16 cellular contexts compared by ENCODE assay signal in the genomic region with DNA sequence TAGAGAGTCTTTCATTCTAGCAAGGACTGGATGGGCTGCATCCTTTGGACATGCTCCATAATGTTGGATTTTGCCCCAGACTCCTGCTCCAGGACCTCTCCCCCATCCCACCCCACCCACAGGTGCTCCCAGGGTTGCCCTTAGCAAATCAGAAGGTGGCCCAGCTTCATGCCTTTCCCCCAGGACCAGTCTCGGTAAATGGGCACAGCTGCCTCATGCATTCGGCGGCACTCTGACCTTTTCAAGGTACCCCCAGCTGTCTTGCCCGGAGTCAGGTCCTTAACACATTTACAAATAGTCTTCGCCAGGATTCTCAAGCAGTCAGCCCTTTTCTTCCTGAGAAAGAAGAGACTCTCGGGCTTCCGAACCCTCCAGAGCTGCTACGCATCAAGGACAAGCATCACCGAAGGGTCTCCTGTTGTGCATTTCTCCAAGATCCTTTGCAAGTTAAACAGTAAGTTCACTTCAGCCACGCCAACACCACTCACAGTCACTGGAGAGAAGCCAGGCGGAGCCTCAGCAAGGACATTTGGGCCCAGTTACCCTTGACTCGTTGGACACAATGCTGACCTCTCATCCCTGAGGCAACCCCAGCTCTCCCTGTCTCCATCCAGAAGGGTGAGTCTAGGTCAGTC.
DNase-seq lines count a peak whose midpoint lies in the region; ATAC-seq, FAIRE-seq and TF ChIP-seq lines count a peak whose summit lies in the region.
"Had no signal": no experiment of that assay in that cellular context is flagged by ENCODE, and none has a peak within 500 bp of the region (broad histone marks: within the 10 kb centered on the region; RNA-seq: fewer than 3 reads in every experiment).

No MANE protein-coding gene starts in this region.

- peaks cover 34% of the 10 kb centered on the region for H3K27me3 Mint-ChIP-seq in activated CD8-positive, alpha-beta memory T cell treated with anti-CD3 and anti-CD28 coated beads, Interleukin-2, amount 10 ng/mL, durations not matched to agents 7 days and 5 days
- peaks cover 6% of the 10 kb centered on the region for H3K27me3 Mint-ChIP-seq in activated naive CD4-positive, alpha-beta T cell treated with anti-CD3 and anti-CD28 coated beads for 36 hours (ENCODE audit: low read depth)

- no peaks in the 10 kb centered on the region for H3K4me1 Mint-ChIP-seq in activated CD8-positive, alpha-beta memory T cell treated with anti-CD3 and anti-CD28 coated beads, Interleukin-2, amount 10 ng/mL, durations not matched to agents 7 days and 5 days
- no peaks in the 10 kb centered on the region for H3K4me1 Mint-ChIP-seq in activated naive CD4-positive, alpha-beta T cell treated with anti-CD3 and anti-CD28 coated beads for 36 hours (ENCODE audit: low read depth)
- H3K4me1 Mint-ChIP-seq: CD4-positive, CD25-positive, alpha-beta regulatory T cell had no signal

- H2BK20ac ChIP-seq in H1 (ENCODE audit: low read length) = no peak overlapping the region

- H3K36me3 Mint-ChIP-seq in activated CD8-positive, alpha-beta memory T cell treated with anti-CD3 and anti-CD28 coated beads, Interleukin-2, amount 10 ng/mL, durations not matched to agents 7 days and 5 days = no peaks in the 10 kb centered on the region
- H3K36me3 Mint-ChIP-seq in activated naive CD4-positive, alpha-beta T cell treated with anti-CD3 and anti-CD28 coated beads for 36 hours (ENCODE audit: low read depth) = no peaks in the 10 kb centered on the region
- H3K36me3 Mint-ChIP-seq: CD4-positive, CD25-positive, alpha-beta regulatory T cell had no signal

- H2BK5ac ChIP-seq in H1 (ENCODE audit: low read depth, low read length) = no peak overlapping the region

- H3K56ac ChIP-seq in H1 (replicated peaks; ENCODE audit: insufficient read length, low read depth, low read length) = no peak overlapping the region

- TF ChIP-seq RAD21 in H1 (IDR thresholded peaks at IDR 0.05 in 1 of 2, conservative IDR thresholded peaks at IDR 0.05 in 1 of 2; ENCODE audit: low read depth in 2 of 2, low read length in 2 of 2) = no peak

- H3K9me3 ChIP-seq in H1 (ENCODE audit: insufficient read depth in 2 of 2, low read depth in 1 of 2, low read length in 1 of 2) = peaks cover 0 to 3% of the 10 kb centered on the region in 2 experiments; a peak in 1 of 4 replicates
- no peaks in the 10 kb centered on the region for H3K9me3 ChIP-seq in sigmoid colon
- H3K9me3 ChIP-seq: HAP-1 had no signal

- DNase-seq in activated CD8-positive, alpha-beta memory T cell treated with anti-CD3 and anti-CD28 coated beads, Interleukin-2, amount 10 ng/mL, durations not matched to agents 7 days and 5 days = peak; percentile 31
- no peak for DNase-seq in activated CD8-positive, alpha-beta memory T cell treated with anti-CD3 and anti-CD28 coated beads, Interleukin-2, amount 50 U/mL, for 4 hours
- DNase-seq in H1 (ENCODE audit: low read depth in 1 of 2, low spot score in 2 of 2) (peak in 1 of 2 experiments; percentile 35), sigmoid colon (peak; percentile 30), ureter (ENCODE audit: low spot score) (peak; percentile 22), NCI-H2171 (lab: John Stamatoyannopoulos, UW) (no peak)
- no peak for DNase-seq in activated naive CD4-positive, alpha-beta T cell treated with anti-CD3 and anti-CD28 coated beads for 36 hours
- DNase-seq: ACHN; CD4-positive, CD25-positive, alpha-beta regulatory T cell; DMS53; GOT3; HFFc6 had no signal

- no peak overlapping the region for H3K9ac ChIP-seq in H1 (replicated peaks in 1 of 4; ENCODE audit: extremely low read depth in 1 of 4, low read depth in 3 of 4, low read length in 3 of 4)
- H3K9ac ChIP-seq: BLaER1 treated with 17β-estradiol and CSF1 and Interleukin-3, amounts not matched to agents 10 nM and 100 nM had no signal

- H4K20me1 ChIP-seq in H1 (replicated peaks in 1 of 2; ENCODE audit: control insufficient read depth in 1 of 2, insufficient read depth in 2 of 2, low read length in 2 of 2) = no peaks in the 10 kb centered on the region
- H4K20me1 ChIP-seq: BLaER1 treated with 17β-estradiol and CSF1 and Interleukin-3, amounts not matched to agents 10 nM and 100 nM had no signal

- H3K23me2 ChIP-seq in H1 (ENCODE audit: low read depth, low read length) = no peaks in the 10 kb centered on the region

- H2BK15ac ChIP-seq in H1 (ENCODE audit: low read length) = no peak overlapping the region

- H3K4me2 ChIP-seq in H1 (ENCODE audit: insufficient read depth in 1 of 2, low read depth in 2 of 2, low read length in 2 of 2) = no peak overlapping the region

- H3K4me3 Mint-ChIP-seq in activated CD8-positive, alpha-beta memory T cell treated with anti-CD3 and anti-CD28 coated beads, Interleukin-2, amount 10 ng/mL, durations not matched to agents 7 days and 5 days = no peak overlapping the region
- no peak overlapping the region for H3K4me3 Mint-ChIP-seq in activated naive CD4-positive, alpha-beta T cell treated with anti-CD3 and anti-CD28 coated beads for 36 hours
- H3K4me3 Mint-ChIP-seq: CD4-positive, CD25-positive, alpha-beta regulatory T cell; HFFc6 had no signal

- WGBS in H1 (ENCODE audit: extremely low coverage in 1 of 2, insufficient coverage in 1 of 2, insufficient read length in 1 of 2, insufficient replicate concordance in 2 of 2, low coverage in 1 of 2, low lambda C conversion rate in 2 of 2, missing lambda C conversion rate in 1 of 2), 2 experiments = 86% methylated on average over 12 of the region's 12 CpGs; no CpG with 5 or more reads in 1 of the 2 experiments
- WGBS in sigmoid colon, 2 donors = 84 to 88% methylated on average over 12 of the region's 12 CpGs

- POLR2A ChIA-PET in H1 (lab: Charles Lee; ENCODE audit: partially characterized antibody) = no interaction called here

- no peaks in the 10 kb centered on the region for H3K36me3 ChIP-seq in H1 (ENCODE audit: control insufficient read depth in 2 of 4, insufficient read depth in 4 of 4, low read length in 3 of 4)
- H3K36me3 ChIP-seq in sigmoid colon = no peaks in the 10 kb centered on the region
- H3K36me3 ChIP-seq: BLaER1 treated with 17β-estradiol and CSF1 and Interleukin-3, amounts not matched to agents 10 nM and 100 nM; HAP-1 had no signal

- no peak for ATAC-seq in activated CD8-positive, alpha-beta memory T cell treated with anti-CD3 and anti-CD28 coated beads, Interleukin-2, amount 10 ng/mL, durations not matched to agents 7 days and 5 days
- ATAC-seq in HG03045 (IDR thresholded peaks at IDR 0.05; ENCODE audit: unreplicated experiment) = no peak

- peak overlapping the region; percentile 35 for H3K4ac ChIP-seq in H1 (replicated peaks; ENCODE audit: insufficient read length, low read depth, low read length)

- no peak overlapping the region for H3K27ac ChIP-seq in H1 (ENCODE audit: low read depth, low read length)
- no peak overlapping the region for H3K27ac ChIP-seq in sigmoid colon

- TF ChIP-seq EP300 in H1 (IDR thresholded peaks at IDR 0.05; ENCODE audit: borderline replicate concordance in 1 of 2, low read depth in 2 of 2, low read length in 2 of 2) (no peak), sigmoid colon (IDR thresholded peaks at IDR 0.05) (no peak)

- H3K9me3 Mint-ChIP-seq in activated CD8-positive, alpha-beta memory T cell treated with anti-CD3 and anti-CD28 coated beads, Interleukin-2, amount 10 ng/mL, durations not matched to agents 7 days and 5 days (ENCODE audit: low read depth) = no peaks in the 10 kb centered on the region
- H3K9me3 Mint-ChIP-seq in activated naive CD4-positive, alpha-beta T cell treated with anti-CD3 and anti-CD28 coated beads for 36 hours = no peaks in the 10 kb centered on the region
- H3K9me3 Mint-ChIP-seq: HFFc6 had no signal

- H4K8ac ChIP-seq in H1 (ENCODE audit: extremely low read depth, insufficient read depth, low read length) = no peak overlapping the region

- no peak overlapping the region for H2AK5ac ChIP-seq in H1 (ENCODE audit: low read depth, low read length)

- no peak overlapping the region for H2BK12ac ChIP-seq in H1 (ENCODE audit: low read depth, low read length)

- no peak overlapping the region for H4K91ac ChIP-seq in H1 (replicated peaks; ENCODE audit: insufficient read length, low read length)

- CTCF ChIA-PET in activated CD8-positive, alpha-beta memory T cell treated with anti-CD3 and anti-CD28 coated beads, Interleukin-2, amount 10 ng/mL, durations not matched to agents 7 days and 5 days (lab: Charles Lee) = no interaction called here
- CTCF ChIA-PET in H1 (lab: Charles Lee; ENCODE audit: partially characterized antibody) = interaction anchor here (0.5 to 3.0 kb wide), 10 partner anchors 12 to 301 kb away, joined by 3 to 22 read pairs (median 4); a partner anchor contains a TSS
- CTCF ChIA-PET in activated naive CD4-positive, alpha-beta T cell treated with anti-CD3 and anti-CD28 coated beads for 36 hours (lab: Charles Lee) = no interaction called here

- H3K27ac Mint-ChIP-seq in activated CD8-positive, alpha-beta memory T cell treated with anti-CD3 and anti-CD28 coated beads, Interleukin-2, amount 10 ng/mL, durations not matched to agents 7 days and 5 days = no peak overlapping the region
- H3K27ac Mint-ChIP-seq in activated naive CD4-positive, alpha-beta T cell treated with anti-CD3 and anti-CD28 coated beads for 36 hours = no peak overlapping the region
- H3K27ac Mint-ChIP-seq: CD4-positive, CD25-positive, alpha-beta regulatory T cell; HFFc6 had no signal

- H2BK120ac ChIP-seq in H1 (replicated peaks; ENCODE audit: low read depth, low read length) = no peak overlapping the region

- no peak overlapping the region for H3K4me3 ChIP-seq in H1 (ENCODE audit: extremely low read depth in 1 of 4, insufficient read depth in 2 of 4, low read depth in 3 of 4, low read length in 4 of 4)
- no peak overlapping the region for H3K4me3 ChIP-seq in sigmoid colon
- H3K4me3 ChIP-seq: BLaER1 treated with 17β-estradiol and CSF1 and Interleukin-3, amounts not matched to agents 10 nM and 100 nM; HAP-1 had no signal

- H3K27me3 ChIP-seq in H1 (replicated peaks in 1 of 4; ENCODE audit: control insufficient read depth in 3 of 4, extremely low read depth in 1 of 4, insufficient read depth in 3 of 4, low read length in 3 of 4) = no peaks in the 10 kb centered on the region
- no peaks in the 10 kb centered on the region for H3K27me3 ChIP-seq in sigmoid colon
- H3K27me3 ChIP-seq: BLaER1 treated with 17β-estradiol and CSF1 and Interleukin-3, amounts not matched to agents 10 nM and 100 nM had no signal

- TF ChIP-seq POLR2A in H1 (IDR thresholded peaks at IDR 0.05; ENCODE audit: control extremely low read depth in 1 of 2, low read depth in 2 of 2, low read length in 2 of 2) (no peak), sigmoid colon (IDR thresholded peaks at IDR 0.05) (no peak)

- TF ChIP-seq CTCF in H1 (IDR thresholded peaks at IDR 0.05; ENCODE audit: control extremely low read depth in 1 of 3, insufficient read depth in 1 of 3, low read depth in 1 of 3, low read length in 3 of 3) = no peak
- TF ChIP-seq CTCF in sigmoid colon (IDR thresholded peaks at IDR 0.05) = no peak

- H3K4me1 ChIP-seq in H1 (replicated peaks in 1 of 4; ENCODE audit: control insufficient read depth in 3 of 4, insufficient read depth in 4 of 4, low read length in 3 of 4) (no peaks in the 10 kb centered on the region), sigmoid colon (no peaks in the 10 kb centered on the region)
- H3K4me1 ChIP-seq: HAP-1 had no signal

- H3K79me2 ChIP-seq in H1 (ENCODE audit: control insufficient read depth in 1 of 2, insufficient read depth in 2 of 2, low read length in 2 of 2) = no peaks in the 10 kb centered on the region

- no peak overlapping the region for H3K14ac ChIP-seq in H1 (ENCODE audit: insufficient read length)

- H2AFZ ChIP-seq in H1 (ENCODE audit: low read length) = 0 out of 2 replicates have a peak overlapping the region, but pooled peaks have one; percentile 32

- intact Hi-C loops in sigmoid colon (cut with DNase I) = no loop called here
- intact Hi-C loops in activated naive CD4-positive, alpha-beta T cell treated with anti-CD3 and anti-CD28 coated beads for 36 hours (cut with micrococcal nuclease) = no loop called here

- no peak for FAIRE-seq in H1 (lab: Jason Lieb, UNC)
- FAIRE-seq: GM12891 had no signal

- H3K23ac ChIP-seq in H1 (ENCODE audit: insufficient read length) = no peak overlapping the region

- no peaks in the 10 kb centered on the region for H3K79me1 ChIP-seq in H1 (ENCODE audit: low read depth, low read length)

- no peak overlapping the region for H4K5ac ChIP-seq in H1 (ENCODE audit: insufficient read length, low read depth, low read length)

- H3K18ac ChIP-seq in H1 (ENCODE audit: extremely low read depth, low read length) = no peak overlapping the region

Comparison
In these comparisons a context has a peak if more than half of its experiments do, and no peak if none do; other contexts are left out.
1. DNase-seq: peak in activated CD8-positive, alpha-beta memory T cell treated with anti-CD3 and anti-CD28 coated beads, Interleukin-2, amount 10 ng/mL, durations not matched to agents 7 days and 5 days (single experiment), sigmoid colon (single experiment) and ureter (single experiment); none in activated CD8-positive, alpha-beta memory T cell treated with anti-CD3 and anti-CD28 coated beads, Interleukin-2, amount 50 U/mL, for 4 hours (single experiment), activated naive CD4-positive, alpha-beta T cell treated with anti-CD3 and anti-CD28 coated beads for 36 hours (single experiment) and NCI-H2171 (single experiment).